In the genomic region with DNA sequence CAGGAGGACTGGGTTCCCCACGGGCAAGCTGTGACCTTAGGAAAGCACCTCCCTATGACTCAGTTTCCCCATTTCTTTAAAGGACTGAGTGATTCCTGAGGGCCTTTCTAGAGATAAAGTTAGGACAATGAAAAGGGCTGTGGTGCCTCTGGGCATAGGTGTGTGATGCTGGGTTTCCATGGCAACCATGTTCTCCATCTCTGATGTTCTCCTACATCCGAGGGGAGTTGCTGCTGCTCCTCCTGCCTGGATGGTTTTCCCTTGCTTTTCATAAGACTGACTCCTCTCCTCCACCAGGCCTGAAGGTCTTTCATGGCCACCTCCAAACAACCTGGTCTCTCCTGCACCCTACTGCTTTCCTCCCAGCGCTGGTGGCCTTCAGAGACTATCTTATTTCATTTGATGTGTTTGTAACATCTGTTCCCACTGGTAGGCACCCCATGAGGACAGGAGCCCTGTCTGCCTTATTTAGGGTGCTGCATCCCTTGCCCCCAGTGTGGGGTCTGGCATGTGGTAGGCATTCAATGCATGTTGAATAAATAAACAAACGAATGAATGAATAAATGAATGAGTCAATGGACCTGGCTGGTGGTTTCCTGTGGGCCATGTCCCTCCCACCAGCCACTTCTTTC, we compare ENCODE assay signal across 23 cellular contexts.
"Had no signal": no experiment of that assay in that cellular context is flagged by ENCODE, and none has a peak within 500 bp of the region (broad histone marks: within the 10 kb centered on the region; RNA-seq: fewer than 3 reads in every experiment).

No MANE protein-coding gene starts in this region.

- H3K27ac ChIP-seq: ovary, skin epidermis, tibial artery, VCaP had no signal

- H3K36me3 ChIP-seq: ovary, tibial artery had no signal

- H3K9me3 ChIP-seq: ovary, tibial artery had no signal

- H3K4me3 ChIP-seq: ovary, skin epidermis, tibial artery had no signal

- H3K4me1 ChIP-seq: tibial artery had no signal

- DNase-seq: activated CD4-positive, alpha-beta memory T cell treated with anti-CD3 and anti-CD28 coated beads for 36 hours; activated CD4-positive, alpha-beta T cell treated with anti-CD3 and anti-CD28 coated beads, Interleukin-2, amount 10 ng/mL, durations not matched to agents 24 days and 14 days; activated CD8-positive, alpha-beta memory T cell treated with anti-CD3 and anti-CD28 coated beads, Interleukin-2, amount 50 U/mL, for 4 hours; activated effector memory CD4-positive, alpha-beta T cell treated with anti-CD3 and anti-CD28 coated beads, Interleukin-2, amount 50 U/mL, for 16 hours; activated naive CD4-positive, alpha-beta T cell treated with anti-CD3 and anti-CD28 coated beads, Interleukin-2, amount 10 ng/mL, durations not matched to agents 7 days and 5 days; activated T-cell treated with anti-CD3 and anti-CD28 coated beads, Interleukin-2, amount 50 U/mL, for 1 hour; amniotic stem cell; caudate nucleus; cortex of kidney; hippocampal formation; left cardiac atrium; left ventricle myocardium superior; mammary epithelial cell; naive B cell; nephron progenitor cell; ovary; stimulated activated CD4-positive, alpha-beta T cell treated with anti-CD3 and anti-CD28 coated beads, Interleukin-12 subunit alpha, Interleukin-12 subunit beta, amount 100 ng/mL, for 4 hours; stimulated activated CD4-positive, alpha-beta T cell treated with anti-CD3 and anti-CD28 coated beads, Interleukin-4, amount 100 ng/mL, for 24 hours; stimulated activated naive CD8-positive, alpha-beta T cell treated with anti-CD3 and anti-CD28 coated beads, Interleukin-15, amount 100 ng/mL, for 72 hours; substantia nigra; tibial artery had no signal

- H3K27me3 ChIP-seq: ovary had no signal
